8 cellular contexts compared by ENCODE assay signal in the genomic region with DNA sequence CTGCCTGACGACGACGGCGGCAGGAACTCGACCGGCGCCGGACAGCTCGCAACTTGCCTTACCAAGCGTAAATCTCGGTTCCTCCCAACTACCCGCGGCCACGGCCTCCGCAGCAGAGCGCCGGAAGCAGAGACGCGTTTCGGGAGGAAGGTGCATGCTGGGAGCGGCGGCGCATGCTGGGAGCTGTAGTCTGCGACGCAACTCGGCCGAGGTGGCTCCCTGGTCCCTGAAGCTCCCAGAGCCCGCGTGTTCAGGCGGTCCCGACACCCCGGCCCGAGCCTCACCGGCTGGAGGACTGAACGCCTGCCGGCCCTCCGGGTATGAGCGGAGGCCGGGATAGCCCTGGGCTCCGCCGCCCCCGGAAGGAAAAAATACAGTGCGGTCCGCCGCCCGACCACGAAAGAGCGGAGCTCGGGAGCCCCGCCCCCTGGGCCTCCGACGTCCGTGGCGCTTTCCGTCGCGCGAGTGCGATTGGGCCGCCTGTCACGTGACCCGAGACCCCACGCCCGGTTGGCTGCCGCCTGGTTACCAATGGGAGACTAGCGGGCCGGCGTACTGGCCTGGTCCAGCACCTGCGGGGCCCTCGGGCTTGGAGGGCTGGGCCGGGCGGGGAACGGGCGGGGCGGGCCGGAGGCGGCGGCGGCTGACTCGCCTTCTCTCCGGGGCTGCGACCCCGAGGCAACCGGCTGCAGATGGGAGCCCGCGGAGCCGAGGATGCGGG. TPM values are rescaled to one million over a fixed set of nuclear protein-coding genes. Genes with fewer than 3 reads are reported as not detected.
DNase-seq lines count a peak whose midpoint lies in the region; ATAC-seq and TF ChIP-seq lines count a peak whose summit lies in the region.

Gene CAPN10 (plus strand): TSS at position 537 of the 721 bp plus-strand sequence. CDS start 178 bp downstream, at position 715.

- H3K4me3 ChIP-seq in AG10803 (ENCODE audit: low read length) (peak within 1 kb of the TSS; percentile 98), kidney epithelial cell (ENCODE audit: low read depth, low read length) (peak within 1 kb of the TSS; percentile 71)

- DNase-seq in AG10803 (ENCODE audit: low read depth), result peak; percentile 91
- peak; percentile 94 for DNase-seq in NCI-H460 (ENCODE audit: extremely low read depth, low read depth)
- peak; percentile 97 for DNase-seq in activated CD4-positive, CD25-positive, alpha-beta regulatory T cell treated with anti-CD3 and anti-CD28 coated beads, Interleukin-2, amount 50 U/mL, for 72 hours
- peak; percentile 51 to 90 for DNase-seq in cerebellar nuclear complex (lab: John Stamatoyannopoulos, UW)
- peak; percentile 71 for DNase-seq in kidney epithelial cell (ENCODE audit: low read depth)
- DNase-seq in stimulated activated CD4-positive, alpha-beta T cell treated with anti-CD3 and anti-CD28 coated beads, Interleukin-15, amount 100 ng/mL, for 48 hours (ENCODE audit: low read depth in 2 of 2), result peak; percentile 94 to 97

- no peak for TF ChIP-seq CTCF in AG10803 (conservative IDR thresholded peaks at IDR 0.05; ENCODE audit: low read length)
- no peak for TF ChIP-seq CTCF in kidney epithelial cell (IDR thresholded peaks at IDR 0.05; ENCODE audit: insufficient read depth, low read length, poor library complexity, severe bottlenecking)

- H3K36me3 ChIP-seq in kidney epithelial cell (ENCODE audit: control insufficient read depth, insufficient read depth, low read length), result no peaks in the 10 kb centered on the region

- ATAC-seq in GM19043 (IDR thresholded peaks at IDR 0.05; ENCODE audit: low read depth, unreplicated experiment) (peak; percentile 44), HG03378 (IDR thresholded peaks at IDR 0.05; ENCODE audit: unreplicated experiment) (peak; percentile 54)

- no peaks in the 10 kb centered on the region for H3K27me3 ChIP-seq in kidney epithelial cell (ENCODE audit: control insufficient read depth, insufficient read depth, low read length)

RNA-seq across cellular contexts. Expression of gene CAPN10, which starts in this region (rescaled TPM):
- 22.3 and 23.3 TPM in 2 replicates for total RNA-seq in NCI-H460 (2014; rRNA removed; shearing (Covaris generic))
- 129 and 140 TPM in 2 replicates for polyA plus RNA-seq in NCI-H460 (2014; cell fraction: nucleus; rRNA removed)
- total RNA-seq in kidney epithelial cell, result 31.5 and 39.2 TPM in 2 replicates

Comparison
In these comparisons a context has a peak if more than half of its experiments do, and no peak if none do; other contexts are left out.
1. Peak in every context shown above with its lines: DNase-seq, ATAC-seq and H3K4me3 ChIP-seq.